Comparison of ENCODE assay signal across 19 cellular contexts in the genomic region with DNA sequence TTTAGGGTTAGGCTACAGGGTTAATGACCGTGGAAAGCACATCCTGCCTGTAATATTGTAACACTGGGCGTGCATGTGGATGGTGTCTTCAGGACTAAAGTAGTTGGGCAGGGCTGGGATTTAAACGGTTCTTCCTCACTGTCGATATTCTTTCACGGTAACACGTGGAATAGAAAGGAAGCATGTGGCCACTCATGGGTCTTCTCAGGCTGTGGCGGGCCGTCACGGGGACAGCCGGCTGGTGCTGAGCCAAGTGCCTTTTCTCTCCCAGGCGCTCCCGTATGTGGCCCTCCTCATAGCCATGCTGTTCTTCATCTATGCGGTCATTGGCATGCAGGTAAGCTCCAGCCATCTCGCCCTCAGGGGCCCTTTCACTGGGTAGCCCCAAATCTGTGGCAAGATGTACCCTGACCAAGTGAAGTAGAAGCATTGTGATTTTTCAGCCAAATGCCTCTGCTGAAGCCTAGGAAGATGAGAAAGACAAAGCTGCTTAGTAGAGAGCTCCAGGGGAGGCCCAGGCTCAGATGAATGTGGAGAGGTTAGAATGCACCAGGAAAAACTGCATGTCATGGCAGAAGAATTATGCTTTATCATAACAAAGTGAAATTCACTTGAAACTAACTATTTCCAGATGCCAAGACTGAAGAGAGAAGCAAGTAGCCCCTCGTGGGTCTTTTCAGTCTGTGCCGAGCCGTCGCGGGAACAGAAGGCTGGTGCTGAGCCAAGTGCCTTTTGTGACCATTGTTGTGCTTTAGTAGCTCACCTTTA.
DNase-seq lines count a peak whose midpoint lies in the region; ATAC-seq, FAIRE-seq and TF ChIP-seq lines count a peak whose summit lies in the region.
"Had no signal": no experiment of that assay in that cellular context is flagged by ENCODE, and none has a peak within 500 bp of the region (broad histone marks: within the 10 kb centered on the region; RNA-seq: fewer than 3 reads in every experiment).

No MANE protein-coding gene starts in this region.

- no peaks in the 10 kb centered on the region for H4K20me1 ChIP-seq in astrocyte (ENCODE audit: insufficient read depth, low read length)

- no peak for FAIRE-seq in astrocyte (lab: Jason Lieb, UNC)

- CTCF ChIA-PET in activated CD4-positive, alpha-beta T cell treated with anti-CD3 and anti-CD28 coated beads for 36 hours (lab: Charles Lee) = no interaction called here

- DNase-seq in GM03348 (ENCODE audit: low spot score) = peak; percentile 63
- peak; percentile 36 for DNase-seq in astrocyte (ENCODE audit: low read depth)
- DNase-seq in fibroblast of the aortic adventitia (ENCODE audit: low read depth) = peak; percentile 76
- peak; percentile 16 for DNase-seq in retinal pigment epithelial cell (ENCODE audit: low read depth)
- no peak for DNase-seq in activated CD4-positive, alpha-beta T cell treated with anti-CD3 and anti-CD28 coated beads for 36 hours
- no peak for DNase-seq in left cardiac atrium
- no peak for DNase-seq in HPDE6-E6E7 (ENCODE audit: extremely low spot score)
- DNase-seq in T-helper 17 cell = no peak
- DNase-seq: activated CD4-positive, alpha-beta T cell treated with anti-CD3 and anti-CD28 coated beads, Interleukin-2, amount 50 U/mL, for 48 hours; activated naive CD8-positive, alpha-beta T cell treated with anti-CD3 and anti-CD28 coated beads, Interleukin-2, amount 50 U/mL, for 24 hours; activated T-cell treated with anti-CD3 and anti-CD28 coated beads, Interleukin-2, amount 50 U/mL, for 72 hours; cortex of kidney; DMS79 treated with DMSO at 0.1 percent for 48 hours; esophagus squamous epithelium; nephron progenitor cell; right cardiac atrium; stimulated activated CD8-positive, alpha-beta memory T cell treated with anti-CD3 and anti-CD28 coated beads, Interleukin-4, amount 100 ng/mL, for 48 hours; upper lobe of right lung had no signal

- ATAC-seq in activated CD4-positive, alpha-beta T cell treated with anti-CD3 and anti-CD28 coated beads for 36 hours = no peak
- ATAC-seq in left cardiac atrium (no peak), T-helper 17 cell (no peak)
- ATAC-seq: activated naive CD8-positive, alpha-beta T cell treated with anti-CD3 and anti-CD28 coated beads, Interleukin-2, amount 50 U/mL, for 24 hours; activated T-cell treated with anti-CD3 and anti-CD28 coated beads, Interleukin-2, amount 50 U/mL, for 72 hours had no signal

- H3K36me3 ChIP-seq in astrocyte (ENCODE audit: insufficient read depth, low read length) = no peaks in the 10 kb centered on the region
- H3K36me3 ChIP-seq: esophagus squamous epithelium, upper lobe of right lung had no signal

- H3K27me3 Mint-ChIP-seq in astrocyte (ENCODE audit: low read depth, unreplicated experiment) (peaks cover 70% of the 10 kb centered on the region), T-helper 17 cell (peaks cover 68% of the 10 kb centered on the region)
- peaks cover 5% of the 10 kb centered on the region for H3K27me3 Mint-ChIP-seq in activated CD4-positive, alpha-beta T cell treated with anti-CD3 and anti-CD28 coated beads for 36 hours
- H3K27me3 Mint-ChIP-seq: activated naive CD8-positive, alpha-beta T cell treated with anti-CD3 and anti-CD28 coated beads, Interleukin-2, amount 50 U/mL, for 24 hours had no signal

- H3K36me3 Mint-ChIP-seq in astrocyte (ENCODE audit: low read depth, unreplicated experiment) (no peaks in the 10 kb centered on the region), T-helper 17 cell (ENCODE audit: low read depth) (peaks cover 5% of the 10 kb centered on the region)
- no peaks in the 10 kb centered on the region for H3K36me3 Mint-ChIP-seq in activated CD4-positive, alpha-beta T cell treated with anti-CD3 and anti-CD28 coated beads for 36 hours (ENCODE audit: low read depth)

- peaks cover 15% of the 10 kb centered on the region for H3K4me1 ChIP-seq in astrocyte (ENCODE audit: insufficient read depth, low read length)

- H3K4me1 Mint-ChIP-seq in astrocyte (ENCODE audit: low read depth, unreplicated experiment) (peaks cover 10% of the 10 kb centered on the region), T-helper 17 cell (peaks cover 6% of the 10 kb centered on the region)
- H3K4me1 Mint-ChIP-seq in activated CD4-positive, alpha-beta T cell treated with anti-CD3 and anti-CD28 coated beads for 36 hours = no peaks in the 10 kb centered on the region

- H3K4me3 Mint-ChIP-seq in astrocyte (ENCODE audit: unreplicated experiment) (no peak overlapping the region), T-helper 17 cell (no peak overlapping the region)
- no peak overlapping the region for H3K4me3 Mint-ChIP-seq in activated CD4-positive, alpha-beta T cell treated with anti-CD3 and anti-CD28 coated beads for 36 hours
- H3K4me3 Mint-ChIP-seq: activated naive CD8-positive, alpha-beta T cell treated with anti-CD3 and anti-CD28 coated beads, Interleukin-2, amount 50 U/mL, for 24 hours; activated T-cell treated with anti-CD3 and anti-CD28 coated beads, Interleukin-2, amount 50 U/mL, for 72 hours; nephron progenitor cell had no signal

- H3K27me3 ChIP-seq in astrocyte (ENCODE audit: insufficient read depth, low read length) = peaks cover 6% of the 10 kb centered on the region
- H3K27me3 ChIP-seq: upper lobe of right lung had no signal

- no peak overlapping the region for H2AFZ ChIP-seq in astrocyte (ENCODE audit: low read depth, low read length)

- intact Hi-C loops in activated CD4-positive, alpha-beta T cell treated with anti-CD3 and anti-CD28 coated beads for 36 hours (cut with DNase I, micrococcal nuclease) = no loop called here
- intact Hi-C loops in left cardiac atrium (cut with DNase I) = no loop called here

- H3K27ac ChIP-seq in astrocyte (ENCODE audit: low read depth, low read length) = no peak overlapping the region
- H3K27ac ChIP-seq: esophagus squamous epithelium, KMS-11, upper lobe of right lung had no signal

- TF ChIP-seq CTCF in astrocyte (IDR thresholded peaks at IDR 0.05; ENCODE audit: insufficient read depth, low read depth, low read length) = no peak
- no peak for TF ChIP-seq CTCF in fibroblast of the aortic adventitia (IDR thresholded peaks at IDR 0.05; ENCODE audit: insufficient read depth, low read length)
- TF ChIP-seq CTCF in retinal pigment epithelial cell (conservative IDR thresholded peaks at IDR 0.05; ENCODE audit: low read depth, low read length) = no peak

- H3K27ac Mint-ChIP-seq in astrocyte (ENCODE audit: unreplicated experiment) (peak overlapping the region; percentile 26), T-helper 17 cell (no peak overlapping the region)
- no peak overlapping the region for H3K27ac Mint-ChIP-seq in activated CD4-positive, alpha-beta T cell treated with anti-CD3 and anti-CD28 coated beads for 36 hours
- H3K27ac Mint-ChIP-seq: activated naive CD8-positive, alpha-beta T cell treated with anti-CD3 and anti-CD28 coated beads, Interleukin-2, amount 50 U/mL, for 24 hours; activated T-cell treated with anti-CD3 and anti-CD28 coated beads, Interleukin-2, amount 50 U/mL, for 72 hours; nephron progenitor cell had no signal

- H3K4me2 ChIP-seq in astrocyte (ENCODE audit: low read length) = peak overlapping the region; percentile 9
- H3K4me2 ChIP-seq: KMS-11 had no signal

- POLR2A ChIA-PET in activated CD4-positive, alpha-beta T cell treated with anti-CD3 and anti-CD28 coated beads for 36 hours (lab: Charles Lee) = no interaction called here

- no peaks in the 10 kb centered on the region for H3K79me2 ChIP-seq in astrocyte (ENCODE audit: insufficient read depth, low read length)

- H3K9me3 ChIP-seq in astrocyte (ENCODE audit: insufficient read depth, low read depth, low read length) = no peaks in the 10 kb centered on the region
- no peaks in the 10 kb centered on the region for H3K9me3 ChIP-seq in T-helper 17 cell (ENCODE audit: control insufficient read depth, low read length, poor library complexity, severe bottlenecking)
- H3K9me3 ChIP-seq: esophagus squamous epithelium, upper lobe of right lung had no signal

- no peak overlapping the region for H3K4me3 ChIP-seq in astrocyte (ENCODE audit: insufficient read depth, low read depth, low read length)
- H3K4me3 ChIP-seq in fibroblast of the aortic adventitia (ENCODE audit: low read depth, low read length) = no peak overlapping the region
- H3K4me3 ChIP-seq in retinal pigment epithelial cell (ENCODE audit: low read length) = no peak overlapping the region
- H3K4me3 ChIP-seq: esophagus squamous epithelium, upper lobe of right lung had no signal

- H3K9me3 Mint-ChIP-seq in astrocyte (ENCODE audit: unreplicated experiment) = peaks cover 1% of the 10 kb centered on the region
- H3K9me3 Mint-ChIP-seq in activated CD4-positive, alpha-beta T cell treated with anti-CD3 and anti-CD28 coated beads for 36 hours (ENCODE audit: low read depth) = no peaks in the 10 kb centered on the region
- H3K9me3 Mint-ChIP-seq: activated naive CD8-positive, alpha-beta T cell treated with anti-CD3 and anti-CD28 coated beads, Interleukin-2, amount 50 U/mL, for 24 hours; activated T-cell treated with anti-CD3 and anti-CD28 coated beads, Interleukin-2, amount 50 U/mL, for 72 hours; nephron progenitor cell had no signal

- no peak overlapping the region for H3K9ac ChIP-seq in astrocyte (ENCODE audit: low read length)
- H3K9ac ChIP-seq: KMS-11 had no signal

Comparison
In these comparisons a context has a peak if more than half of its experiments do, and no peak if none do; other contexts are left out.
1. DNase-seq: peak in GM03348 (single experiment), astrocyte (single experiment), fibroblast of the aortic adventitia (single experiment) and retinal pigment epithelial cell (single experiment); none in activated CD4-positive, alpha-beta T cell treated with anti-CD3 and anti-CD28 coated beads for 36 hours (single experiment), left cardiac atrium (single experiment), HPDE6-E6E7 (single experiment) and T-helper 17 cell (0 of 3).